ENCODE assay signal across 29 cellular contexts in genomic region chr4:22984390-22984789, GRCh38.
"Had no signal": no experiment of that assay in that cellular context is flagged by ENCODE, and none has a peak within 500 bp of the region (broad histone marks: within the 10 kb centered on the region; RNA-seq: fewer than 3 reads in every experiment).

No MANE protein-coding gene starts in this region.

- H3K27me3 Mint-ChIP-seq: dendritic cell treated with granulocyte-macrophage colony-stimulating factor and Interleukin-4, amounts not matched to agents 40 ng/mL and 50 ng/mL, for 4 days; effector memory CD8-positive, alpha-beta T cell had no signal

- H3K9me3 ChIP-seq: colonic mucosa, esophagus squamous epithelium, gastrocnemius medialis had no signal

- FAIRE-seq: colon, endometrium, endothelial cell of umbilical vein, frontal cortex had no signal

- H3K27ac ChIP-seq: colonic mucosa, coronary artery, dorsolateral prefrontal cortex, epithelial cell of prostate, esophagus muscularis mucosa, esophagus squamous epithelium, foreskin keratinocyte, gastrocnemius medialis, gastroesophageal sphincter, heart left ventricle, heart right ventricle had no signal

- H3K4me1 Mint-ChIP-seq: endodermal cell had no signal

- H3K27me3 ChIP-seq: colonic mucosa, dorsolateral prefrontal cortex, esophagus muscularis mucosa, esophagus squamous epithelium, foreskin keratinocyte, gastrocnemius medialis, gastroesophageal sphincter, heart left ventricle, heart right ventricle had no signal

- H3K27ac Mint-ChIP-seq: dendritic cell treated with granulocyte-macrophage colony-stimulating factor and Interleukin-4, amounts not matched to agents 40 ng/mL and 50 ng/mL, for 4 days; effector memory CD8-positive, alpha-beta T cell; endodermal cell had no signal

- DNase-seq: colonic mucosa; cortex of kidney; dermis blood vessel endothelial cell; dorsolateral prefrontal cortex; effector CD4-positive, alpha-beta T cell; effector CD8-positive, alpha-beta T cell; effector memory CD4-positive, alpha-beta T cell; effector memory CD8-positive, alpha-beta T cell; endodermal cell; erythroblast; esophagus squamous epithelium; foreskin fibroblast; foreskin keratinocyte; foreskin melanocyte; gastrocnemius medialis; glutamatergic neuron; head of caudate nucleus; heart left ventricle; heart right ventricle had no signal

- H3K36me3 ChIP-seq: colonic mucosa, esophagus muscularis mucosa, esophagus squamous epithelium, gastrocnemius medialis, gastroesophageal sphincter, heart left ventricle, heart right ventricle had no signal

- H3K4me1 ChIP-seq: colonic mucosa, esophagus squamous epithelium, foreskin keratinocyte, gastrocnemius medialis, gastroesophageal sphincter had no signal

- ATAC-seq: effector memory CD8-positive, alpha-beta T cell; esophagus mucosa; foreskin keratinocyte; gastrocnemius medialis; gastroesophageal sphincter; heart left ventricle; heart right ventricle had no signal

- H3K4me3 Mint-ChIP-seq: dendritic cell treated with granulocyte-macrophage colony-stimulating factor and Interleukin-4, amounts not matched to agents 40 ng/mL and 50 ng/mL, for 4 days; effector memory CD8-positive, alpha-beta T cell; endodermal cell had no signal

- H3K4me3 ChIP-seq: colonic mucosa, coronary artery, dorsolateral prefrontal cortex, esophagus muscularis mucosa, esophagus squamous epithelium, gastroesophageal sphincter, heart left ventricle, heart right ventricle had no signal
